16 cellular contexts compared by ENCODE assay signal in genomic region chr4:188911199-188911598, GRCh38.
DNase-seq lines count a peak whose midpoint lies in the region; ATAC-seq lines count a peak whose summit lies in the region.
"Had no signal": no experiment of that assay in that cellular context is flagged by ENCODE, and none has a peak within 500 bp of the region (broad histone marks: within the 10 kb centered on the region; RNA-seq: fewer than 3 reads in every experiment).

No MANE protein-coding gene starts in this region.

- H2BK12ac ChIP-seq in neuronal stem cell (ENCODE audit: low read length), result no peak overlapping the region

- H3K79me1 ChIP-seq in neuronal stem cell (ENCODE audit: low read depth, low read length), result no peaks in the 10 kb centered on the region

- ATAC-seq in GM21717 (IDR thresholded peaks at IDR 0.05; ENCODE audit: unreplicated experiment), result no peak

- H3K27ac ChIP-seq in neuronal stem cell (replicated peaks; ENCODE audit: low read length), result no peak overlapping the region
- H3K27ac ChIP-seq: 22Rv1, GM23248, HL-60 had no signal

- peak overlapping the region; percentile 66 for H3K4ac ChIP-seq in neuronal stem cell (ENCODE audit: low read length)

- no peak overlapping the region for H2BK5ac ChIP-seq in neuronal stem cell (ENCODE audit: low read length)

- no peak overlapping the region for H3K9ac ChIP-seq in neuronal stem cell (ENCODE audit: low read depth, low read length, poor library complexity)
- H3K9ac ChIP-seq: GM23248 had no signal

- no peak overlapping the region for H2AK5ac ChIP-seq in neuronal stem cell (ENCODE audit: low read depth, low read length)

- DNase-seq in NCI-H1092 (lab: John Stamatoyannopoulos, UW), result peak; percentile 9
- no peak for DNase-seq in NCI-H1092 treated with DMSO at 0.1 percent for 48 hours (lab: John Stamatoyannopoulos, UW)
- peak; percentile 7 for DNase-seq in NCI-H2029 (lab: John Stamatoyannopoulos, UW)
- peak; percentile 68 for DNase-seq in RPMI8226
- no peak for DNase-seq in neuronal stem cell (ENCODE audit: low spot score)
- DNase-seq in NCI-H748 treated with DMSO at 0.1 percent for 48 hours (lab: John Stamatoyannopoulos, UW), result no peak
- no peak for DNase-seq in SKM-1 treated with dmso at 0.1 percent for 144 hours (lab: John Stamatoyannopoulos, UW; ENCODE audit: unreplicated experiment)
- DNase-seq: AML-193; C1 segment of cervical spinal cord; Calu3; CD4-positive, alpha-beta T cell; DMS 273 treated with DMSO at 0.1 percent for 48 hours; GM23248 had no signal

- H4K91ac ChIP-seq in neuronal stem cell (ENCODE audit: low read depth, low read length, poor library complexity), result no peak overlapping the region

- no peak overlapping the region for H3K4me2 ChIP-seq in neuronal stem cell (ENCODE audit: insufficient read depth, low read length, poor library complexity, severe bottlenecking)

- H3K4me3 ChIP-seq in neuronal stem cell (ENCODE audit: low read length in 2 of 2), result no peak overlapping the region
- H3K4me3 ChIP-seq: GM23248 had no signal

- peak overlapping the region; percentile 82 for H3K14ac ChIP-seq in neuronal stem cell (ENCODE audit: low read length)

- H3K9me3 ChIP-seq in neuronal stem cell (replicated peaks in 1 of 2; ENCODE audit: control insufficient read depth in 2 of 2, insufficient read depth in 1 of 2, low read depth in 1 of 2, low read length in 2 of 2), result peaks cover 0 to 8% of the 10 kb centered on the region in 2 donors

- no peak overlapping the region for H4K8ac ChIP-seq in neuronal stem cell (ENCODE audit: low read depth, low read length)

- no peak overlapping the region for H2AFZ ChIP-seq in neuronal stem cell (ENCODE audit: low read length)
- H2AFZ ChIP-seq: GM23248 had no signal

- peaks cover 0 to 3% (median 0%) of the 10 kb centered on the region in 3 experiments for H3K27me3 ChIP-seq in neuronal stem cell (ENCODE audit: control insufficient read depth in 3 of 3, insufficient read depth in 3 of 3, low read depth in 1 of 3, low read length in 3 of 3)

- H3K4me1 ChIP-seq in neuronal stem cell (ENCODE audit: control insufficient read depth in 2 of 2, insufficient read depth in 1 of 2, low read depth in 1 of 2, low read length in 2 of 2), result no peaks in the 10 kb centered on the region

- no peak overlapping the region for H3K23ac ChIP-seq in neuronal stem cell (ENCODE audit: low read depth, low read length, poor library complexity)

- peak overlapping the region; percentile 57 for H3K18ac ChIP-seq in neuronal stem cell (ENCODE audit: low read length)

- H2BK120ac ChIP-seq in neuronal stem cell (ENCODE audit: low read depth, low read length), result no peak overlapping the region

- no peak overlapping the region for H2BK15ac ChIP-seq in neuronal stem cell (ENCODE audit: low read length)

- H3K36me3 ChIP-seq in neuronal stem cell (replicated peaks in 1 of 2; ENCODE audit: control insufficient read depth in 2 of 2, insufficient read depth in 2 of 2, low read length in 2 of 2), result no peaks in the 10 kb centered on the region

- no CpG with 5 or more reads among the region's 5 CpGs for WGBS in neuronal stem cell (ENCODE audit: extremely low coverage in 2 of 2, insufficient read length in 2 of 2, insufficient replicate concordance in 1 of 2), 2 donors

Comparison
In these comparisons a context has a peak if more than half of its experiments do, and no peak if none do; other contexts are left out.
1. DNase-seq: peak in NCI-H1092 (single experiment), NCI-H2029 (single experiment) and RPMI8226 (single experiment); none in NCI-H1092 treated with DMSO at 0.1 percent for 48 hours (single experiment), neuronal stem cell (single experiment), NCI-H748 treated with DMSO at 0.1 percent for 48 hours (single experiment) and SKM-1 treated with dmso at 0.1 percent for 144 hours (single experiment).